12 cellular contexts compared by ENCODE assay signal in the genomic region with DNA sequence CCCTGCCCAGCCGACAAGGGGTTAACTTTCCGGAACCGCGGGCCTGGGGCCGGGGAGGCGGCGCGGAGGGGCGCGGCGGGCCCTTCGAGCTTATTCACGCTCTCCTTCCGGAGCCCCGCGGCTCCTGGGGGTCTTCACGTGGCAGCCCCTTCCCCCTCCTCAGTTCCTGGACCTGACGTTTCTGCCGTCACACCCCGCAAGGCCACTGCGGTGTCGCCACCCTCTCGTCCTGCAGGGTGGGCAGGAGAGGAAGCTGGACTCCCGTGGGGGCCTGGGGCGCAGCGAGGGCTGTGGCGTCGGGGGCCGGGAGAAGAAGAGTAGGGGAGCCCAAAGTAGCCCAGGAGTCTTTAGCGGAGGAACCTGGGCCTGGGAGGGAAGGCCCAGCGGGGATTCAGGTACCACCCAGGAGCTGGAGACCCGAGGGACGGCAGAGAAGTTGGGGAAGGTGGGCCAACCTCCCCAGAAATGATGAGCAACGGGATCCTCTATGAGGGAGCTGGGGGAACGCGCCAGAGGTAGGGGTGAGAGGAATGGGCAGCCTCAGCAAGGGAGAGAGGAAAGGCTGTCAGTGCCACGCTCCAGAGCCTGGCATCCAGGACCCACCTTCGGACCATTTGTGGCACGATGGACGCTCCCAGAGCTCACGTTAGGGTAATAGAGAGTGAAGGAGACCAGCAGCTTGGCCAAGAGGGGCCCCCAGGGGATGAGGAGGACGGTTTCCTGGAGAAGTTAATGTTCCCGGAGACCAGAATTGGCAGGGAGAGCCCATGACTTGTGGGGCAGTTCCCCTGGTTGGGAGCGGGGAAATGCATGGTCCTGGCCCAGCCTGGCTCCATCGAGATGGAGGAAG. TPM values are rescaled to one million over a fixed set of nuclear protein-coding genes. Genes with fewer than 3 reads are reported as not detected.
A peak's percentile ranks its signal among the peaks of the same experiment; 100 is the strongest.
DNase-seq lines count a peak whose midpoint lies in the region; ATAC-seq and TF ChIP-seq lines count a peak whose summit lies in the region.
"Had no signal": no experiment of that assay in that cellular context is flagged by ENCODE, and none has a peak within 500 bp of the region (broad histone marks: within the 10 kb centered on the region; RNA-seq: fewer than 3 reads in every experiment).

No MANE protein-coding gene starts in this region.

- H3K4me3 Mint-ChIP-seq in glutamatergic neuron (ENCODE audit: unreplicated experiment) = peak overlapping the region; percentile 25

- DNase-seq in NCI-H748 (lab: John Stamatoyannopoulos, UW; ENCODE audit: unreplicated experiment) (peak; percentile 61), NCI-H748 treated with DMSO at 0.1 percent for 48 hours (lab: John Stamatoyannopoulos, UW) (no peak), NT2/D1 (ENCODE audit: low read depth, low spot score) (no peak), glutamatergic neuron (no peak), NCI-H446 treated with DMSO at 0.1 percent for 48 hours (lab: John Stamatoyannopoulos, UW) (no peak), epidermal melanocyte (ENCODE audit: insufficient read length, low spot score) (no peak)
- DNase-seq: islet precursor cell, NCI-H1048, small intestine had no signal

- peaks cover 3% of the 10 kb centered on the region for H3K36me3 ChIP-seq in NT2/D1 (ENCODE audit: insufficient read depth, insufficient read length, low read length)

- peaks cover 14% of the 10 kb centered on the region for H3K27me3 Mint-ChIP-seq in glutamatergic neuron (ENCODE audit: unreplicated experiment)

- ATAC-seq in GM21576 (IDR thresholded peaks at IDR 0.05; ENCODE audit: unreplicated experiment) = no peak
- ATAC-seq: Panc1 had no signal

- peaks cover 3% of the 10 kb centered on the region for H3K4me1 Mint-ChIP-seq in glutamatergic neuron (ENCODE audit: low read depth, unreplicated experiment)

- no peak overlapping the region for H3K27ac Mint-ChIP-seq in glutamatergic neuron (ENCODE audit: unreplicated experiment)

- H3K4me3 ChIP-seq in NT2/D1 (ENCODE audit: insufficient read length, low read depth) (no peak overlapping the region), skin epidermis (peak overlapping the region in 4 of 7 experiments; percentile 63 to 81 (median 72))

- H3K36me3 Mint-ChIP-seq in glutamatergic neuron (ENCODE audit: unreplicated experiment) = no peaks in the 10 kb centered on the region

- no peaks in the 10 kb centered on the region; the same call in 1 of the 2 replicates for H3K9me3 ChIP-seq in NT2/D1 (ENCODE audit: insufficient read depth, low read length)

- peak overlapping the region; percentile 8 for H3K9ac ChIP-seq in NT2/D1 (ENCODE audit: insufficient read length, low read depth)

- peaks cover 78% of the 10 kb centered on the region for H3K27me3 ChIP-seq in NT2/D1 (ENCODE audit: insufficient read depth, insufficient read length)

- H3K27ac ChIP-seq in skin epidermis = peak overlapping the region in 4 of 21 experiments; percentile 23 to 50 (median 35)

- no peak for TF ChIP-seq CTCF in glutamatergic neuron (IDR thresholded peaks at IDR 0.05; ENCODE audit: partially characterized antibody, unreplicated experiment)

- H3K4me1 ChIP-seq in NT2/D1 (ENCODE audit: insufficient read depth, insufficient read length) = peaks cover 15% of the 10 kb centered on the region

- peaks cover 9% of the 10 kb centered on the region for H3K9me3 Mint-ChIP-seq in glutamatergic neuron (ENCODE audit: unreplicated experiment)

RNA-seq across cellular contexts. Expression of a gene that starts 3.3 kb away (rescaled TPM):
- 2.5 TPM for total RNA-seq in glutamatergic neuron (ENCODE audit: unreplicated experiment)

RNA-seq across cellular contexts. Expression of a gene that starts 9.8 kb away (rescaled TPM):
- 16.3 TPM for total RNA-seq in glutamatergic neuron (ENCODE audit: unreplicated experiment)

RNA-seq across cellular contexts. Expression of a gene that starts 21.7 kb away (rescaled TPM):
- 36.4 TPM for total RNA-seq in glutamatergic neuron (ENCODE audit: unreplicated experiment)

RNA-seq across cellular contexts. Expression of a gene that starts 26.5 kb away (rescaled TPM):
- 50.3 TPM for total RNA-seq in glutamatergic neuron (ENCODE audit: unreplicated experiment)
